11 cellular contexts compared by ENCODE assay signal in the genomic region with DNA sequence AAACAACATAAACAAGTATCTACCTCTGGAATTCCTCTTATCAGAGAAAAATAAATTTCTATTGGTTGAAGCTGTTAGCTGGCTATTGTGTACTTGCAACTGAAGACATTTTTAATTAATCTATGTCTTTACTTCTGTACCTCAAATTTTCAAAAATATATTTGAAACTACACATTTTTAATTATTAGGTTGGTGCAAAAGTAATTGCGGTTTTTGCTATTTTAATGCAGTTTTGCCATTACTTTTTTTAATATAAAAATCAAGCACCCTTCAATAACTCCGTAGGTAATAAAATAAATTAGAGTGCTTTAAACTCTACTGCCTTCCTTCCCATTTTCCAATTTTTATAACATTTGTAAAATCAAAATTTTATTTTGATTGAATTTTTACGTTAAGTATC.
"Had no signal": no experiment of that assay in that cellular context is flagged by ENCODE, and none has a peak within 500 bp of the region (broad histone marks: within the 10 kb centered on the region; RNA-seq: fewer than 3 reads in every experiment).

No MANE protein-coding gene starts in this region.

- FAIRE-seq: H1, H54 had no signal

- H3K4me3 Mint-ChIP-seq: GM23338, H9, HFFc6 had no signal

- H3K9me3 Mint-ChIP-seq: GM23338, H9, HFFc6 had no signal

- H3K27ac Mint-ChIP-seq: GM23338, H9, HFFc6 had no signal

- H3K36me3 ChIP-seq: HAP-1 had no signal

- DNase-seq: GM23248, GOT3, H7, H9, HCEC 1CT, HFFc6 had no signal

- H3K4me2 ChIP-seq: GM23338 had no signal

- H3K27ac ChIP-seq: GM23248 had no signal

- H3K9ac ChIP-seq: GM23248 had no signal

- ATAC-seq: GM23338, HCT116 had no signal

- H3K4me3 ChIP-seq: GM23248, GM23338, HAP-1 had no signal

- H3K4me1 ChIP-seq: HAP-1 had no signal

- H2AFZ ChIP-seq: GM23248, GM23338 had no signal

- H3K9me3 ChIP-seq: HAP-1 had no signal
